Comparison of ENCODE assay signal across 1 cellular context in genomic region chr20:45832619-45833018, GRCh38.
TF ChIP-seq lines count a peak whose summit lies in the region.

No MANE protein-coding gene starts in this region.

TF ChIP-seq in GM23338, 12 proteins besides CTCF, POLR2A, EP300 and RAD21 (continued from another document):
- TF ChIP-seq ZNF462 (CRISPR knock-in tag; IDR thresholded peaks at IDR 0.05) (no peak), CREB1 (CRISPR knock-in tag; IDR thresholded peaks at IDR 0.05; ENCODE audit: low read depth) (no peak), POLR2AphosphoS5 (IDR thresholded peaks at IDR 0.05; ENCODE audit: low read depth) (no peak), ZNF331 (CRISPR knock-in tag; IDR thresholded peaks at IDR 0.05; ENCODE audit: low read depth) (no peak), ZNF114 (CRISPR knock-in tag; IDR thresholded peaks at IDR 0.05) (no peak), NANOG (IDR thresholded peaks at IDR 0.05; ENCODE audit: borderline replicate concordance) (no peak), EZH2 (IDR thresholded peaks at IDR 0.05; ENCODE audit: low read depth, unreplicated experiment) (no peak), EZH2phosphoT487 (IDR thresholded peaks at IDR 0.05; ENCODE audit: unreplicated experiment) (no peak), ETS1 (IDR thresholded peaks at IDR 0.05) (no peak), REST (IDR thresholded peaks at IDR 0.05; ENCODE audit: unreplicated experiment) (no peak)
